ENCODE assay signal across 8 cellular contexts in genomic region chr3:46078712-46079400, GRCh38. TPM values are rescaled to one million over a fixed set of nuclear protein-coding genes. Genes with fewer than 3 reads are reported as not detected.
DNase-seq lines count a peak whose midpoint lies in the region; ATAC-seq, FAIRE-seq and TF ChIP-seq lines count a peak whose summit lies in the region.

No MANE protein-coding gene starts in this region.

- peak; percentile 90 for FAIRE-seq in GM12891 (lab: Jason Lieb, UNC)

- DNase-seq in GM12891 (ENCODE audit: insufficient read length, low spot score) (no peak), NCI-H524 treated with DMSO at 0.1 percent for 48 hours (lab: John Stamatoyannopoulos, UW) (peak; percentile 30), chondrocyte (ENCODE audit: low spot score) (no peak), left kidney (ENCODE audit: low read depth, low spot score) (peak; percentile 95)
- DNase-seq in activated CD4-positive, alpha-beta T cell treated with anti-CD3 and anti-CD28 coated beads for 1 hour, result peak; percentile 77
- peak; percentile 84 for DNase-seq in stimulated activated CD4-positive, alpha-beta T cell treated with anti-CD3 and anti-CD28 coated beads, Interleukin-4, amount 100 ng/mL, for 1 hour

- peak overlapping the region; percentile 46 for H3K4me3 Mint-ChIP-seq in chondrocyte (ENCODE audit: unreplicated experiment)

- no peaks in the 10 kb centered on the region for H3K9me3 Mint-ChIP-seq in chondrocyte (ENCODE audit: low read depth)

- no peak for TF ChIP-seq POLR2A in GM12891 (IDR thresholded peaks at IDR 0.05; ENCODE audit: low read depth, low read length)

- no peak overlapping the region for H3K27ac Mint-ChIP-seq in chondrocyte (ENCODE audit: unreplicated experiment)

- TF ChIP-seq CTCF in chondrocyte (IDR thresholded peaks at IDR 0.05), result peak; percentile 100

- peak; percentile 83 for ATAC-seq in HG03354 (IDR thresholded peaks at IDR 0.05; ENCODE audit: poor library complexity, severe bottlenecking, unreplicated experiment)
- ATAC-seq in HG02840 (IDR thresholded peaks at IDR 0.05; ENCODE audit: low FRiP score, unreplicated experiment), result no peak

- peaks cover 4% of the 10 kb centered on the region for H3K27me3 Mint-ChIP-seq in chondrocyte (ENCODE audit: low read depth)

- H3K4me1 Mint-ChIP-seq in chondrocyte (ENCODE audit: low read depth), result peaks cover 2% of the 10 kb centered on the region

- no peaks in the 10 kb centered on the region for H3K36me3 Mint-ChIP-seq in chondrocyte (ENCODE audit: low read depth)

TF ChIP-seq in GM12891, 5 proteins besides CTCF, POLR2A, EP300 and RAD21:
- TF ChIP-seq TAF1 (IDR thresholded peaks at IDR 0.05; ENCODE audit: low read depth, low read length) (no peak), SPI1 (IDR thresholded peaks at IDR 0.05; ENCODE audit: low read depth, low read length) (0 out of 2 replicates have a peak, but pooled peaks have one; percentile 7), PAX5 (IDR thresholded peaks at IDR 0.05; ENCODE audit: insufficient read depth, low read length, severe bottlenecking) (no peak), POLR2AphosphoS5 (IDR thresholded peaks at IDR 0.05; ENCODE audit: low read depth, low read length) (no peak), POU2F2 (IDR thresholded peaks at IDR 0.05; ENCODE audit: low read depth, low read length) (0 out of 2 replicates have a peak, but pooled peaks have one; percentile 54)

RNA-seq across cellular contexts. Expression of gene XCR1, which starts 51.6 kb away (rescaled TPM):
- 0.10 TPM for polyA plus RNA-seq in GM12891 (2012; ENCODE audit: low read depth, missing spikeins)
- total RNA-seq in chondrocyte, result not detected in 3 replicates

Comparison
In these comparisons a context has a peak if more than half of its experiments do, and no peak if none do; other contexts are left out.
1. DNase-seq: peak in NCI-H524 treated with DMSO at 0.1 percent for 48 hours (single experiment), activated CD4-positive, alpha-beta T cell treated with anti-CD3 and anti-CD28 coated beads for 1 hour (single experiment), left kidney (single experiment) and stimulated activated CD4-positive, alpha-beta T cell treated with anti-CD3 and anti-CD28 coated beads, Interleukin-4, amount 100 ng/mL, for 1 hour (single experiment); none in GM12891 (single experiment) and chondrocyte (single experiment).